Comparison of ENCODE assay signal across 20 cellular contexts in the genomic region with DNA sequence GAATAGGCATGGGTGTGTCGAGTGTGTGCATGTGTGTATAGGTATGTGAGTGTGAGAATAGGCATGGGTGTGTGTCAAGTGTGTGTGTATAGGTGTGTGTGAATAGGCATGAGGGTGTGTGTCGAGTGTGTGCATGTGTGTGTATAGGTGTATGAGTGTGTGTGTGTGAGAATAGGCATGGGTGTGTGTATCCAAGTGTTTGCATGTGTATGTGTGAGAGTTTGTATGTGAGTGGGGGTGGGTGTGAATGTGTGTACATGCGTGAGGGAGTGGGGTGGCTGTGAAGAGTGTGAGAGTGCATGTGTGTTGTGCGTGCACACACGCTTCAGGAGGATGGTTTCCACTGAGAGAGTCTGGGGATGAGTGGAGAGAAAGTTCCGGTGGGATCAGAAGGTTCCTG. TPM values are rescaled to one million over a fixed set of nuclear protein-coding genes. Genes with fewer than 3 reads are reported as not detected.
DNase-seq lines count a peak whose midpoint lies in the region; ATAC-seq, FAIRE-seq and TF ChIP-seq lines count a peak whose summit lies in the region.
"Had no signal": no experiment of that assay in that cellular context is flagged by ENCODE, and none has a peak within 500 bp of the region (broad histone marks: within the 10 kb centered on the region; RNA-seq: fewer than 3 reads in every experiment).

No MANE protein-coding gene starts in this region.

- peaks cover 5% of the 10 kb centered on the region for H3K27me3 Mint-ChIP-seq in glutamatergic neuron (ENCODE audit: unreplicated experiment)
- H3K27me3 Mint-ChIP-seq: CD4-positive, alpha-beta memory T cell had no signal

- H3K4me1 Mint-ChIP-seq in glutamatergic neuron (ENCODE audit: low read depth, unreplicated experiment) = no peaks in the 10 kb centered on the region
- H3K4me1 Mint-ChIP-seq: CD4-positive, alpha-beta memory T cell had no signal

- ATAC-seq in Right ventricle myocardium inferior = no peak
- no peak for ATAC-seq in right cardiac atrium
- no peak for ATAC-seq in IMR-90 (ENCODE audit: low read depth)
- ATAC-seq in GM12878 = no peak
- no peak for ATAC-seq in HG02884 (IDR thresholded peaks at IDR 0.05; ENCODE audit: unreplicated experiment)
- ATAC-seq: HCT116 had no signal

- BruUV-seq in IMR-90 (replicated peaks; lab: Mats Ljungman, UMichigan) (no TSS peak), GM12878 (replicated peaks; lab: Mats Ljungman, UMichigan) (no TSS peak)

- no peak for TF ChIP-seq EP300 in GM12878 (IDR thresholded peaks at IDR 0.05; ENCODE audit: borderline replicate concordance in 1 of 2, control insufficient read depth in 1 of 2, low read depth in 2 of 2, low read length in 2 of 2)

- no peak overlapping the region for H3K18ac ChIP-seq in IMR-90 (ENCODE audit: low read depth, low read length)

- TF ChIP-seq POLR2A in GM12892 (IDR thresholded peaks at IDR 0.05; ENCODE audit: low read depth, low read length) (no peak), IMR-90 (IDR thresholded peaks at IDR 0.05; ENCODE audit: low read depth, low read length) (no peak), GM12878 (IDR thresholded peaks at IDR 0.05; ENCODE audit: low read depth, low read length) (no peak)

- no peak overlapping the region for H3K4ac ChIP-seq in IMR-90 (ENCODE audit: low read depth, low read length)

- SMC1A ChIA-PET in GM12878 (lab: Charles Lee; ENCODE audit: uncharacterized antibody, unreplicated experiment) = no interaction called here

- H3K4me3 Mint-ChIP-seq in glutamatergic neuron (ENCODE audit: unreplicated experiment) = no peak overlapping the region
- H3K4me3 Mint-ChIP-seq: CD14-positive monocyte; CD4-positive, alpha-beta memory T cell had no signal

- H3K9me1 ChIP-seq in IMR-90 (ENCODE audit: insufficient read depth, low read length) = peaks cover 26% of the 10 kb centered on the region

- H4K20me1 ChIP-seq in IMR-90 (ENCODE audit: insufficient read depth, low read length) (peaks cover 29% of the 10 kb centered on the region), GM12878 (ENCODE audit: control insufficient read depth, insufficient read depth) (no peaks in the 10 kb centered on the region)

- H3K36me3 Mint-ChIP-seq in glutamatergic neuron (ENCODE audit: unreplicated experiment) = peaks cover 6% of the 10 kb centered on the region
- H3K36me3 Mint-ChIP-seq: CD4-positive, alpha-beta memory T cell had no signal

- intact Hi-C loops in Right ventricle myocardium inferior (cut with DNase I) (no loop called here), right cardiac atrium (cut with DNase I) (no loop called here), IMR-90 (cut with micrococcal nuclease) (no loop called here), GM12878 (cut with micrococcal nuclease; ENCODE audit: unreplicated experiment) (no loop called here)

- H3K4me2 ChIP-seq in IMR-90 (ENCODE audit: low read depth, low read length) (no peak overlapping the region), GM12878 (ENCODE audit: control insufficient read depth, insufficient read depth) (no peak overlapping the region)
- H3K4me2 ChIP-seq: BLaER1 had no signal

- no peak overlapping the region for H3K27ac Mint-ChIP-seq in glutamatergic neuron (ENCODE audit: unreplicated experiment)
- H3K27ac Mint-ChIP-seq: CD4-positive, alpha-beta memory T cell had no signal

- no peak overlapping the region for H2BK120ac ChIP-seq in IMR-90 (ENCODE audit: low read depth, low read length)

- H2BK20ac ChIP-seq in IMR-90 (ENCODE audit: low read depth, low read length) = no peak overlapping the region

- in situ Hi-C loops in IMR-90 (cut with MboI; ENCODE audit: low sequenced_read_pairs) = no loop called here
- in situ Hi-C loops in GM12878 (cut with MboI) = no loop called here

- no peak overlapping the region for H2BK15ac ChIP-seq in IMR-90 (ENCODE audit: low read depth, low read length)

- H4K5ac ChIP-seq in IMR-90 (ENCODE audit: low read depth, low read length) = no peak overlapping the region

- H3K23ac ChIP-seq in IMR-90 (ENCODE audit: low read depth, low read length) = no peak overlapping the region

- no peak for TF ChIP-seq CTCF in IMR-90 (conservative IDR thresholded peaks at IDR 0.05; ENCODE audit: low read depth, low read length)
- no peak for TF ChIP-seq CTCF in GM12878 (IDR thresholded peaks at IDR 0.05 in 2 of 3, conservative IDR thresholded peaks at IDR 0.05 in 1 of 3; ENCODE audit: control insufficient read depth in 2 of 3, extremely low read depth in 1 of 3, insufficient read depth in 1 of 3, low read depth in 3 of 3, low read length in 3 of 3)
- no peak for TF ChIP-seq CTCF in glutamatergic neuron (IDR thresholded peaks at IDR 0.05; ENCODE audit: partially characterized antibody, unreplicated experiment)

- POLR2A ChIA-PET in IMR-90 (lab: Charles Lee; ENCODE audit: unreplicated experiment) (no interaction called here), GM12878 (lab: Charles Lee) (interaction anchor here (0.5 kb wide), 1 partner anchor 277 kb away, joined by 3 read pairs; no protein-coding TSS in a partner anchor)

- H3K4me1 ChIP-seq in right cardiac atrium (ENCODE audit: control insufficient read depth, insufficient read depth, low read length) (no peaks in the 10 kb centered on the region), IMR-90 (ENCODE audit: control insufficient read depth, insufficient read depth, low read length) (no peaks in the 10 kb centered on the region), GM12878 (ENCODE audit: control insufficient read depth, insufficient read depth, low read length) (peaks cover 3% of the 10 kb centered on the region; the same call in 1 of the 2 replicates)

- no peaks in the 10 kb centered on the region for H3K36me3 ChIP-seq in IMR-90 (ENCODE audit: control insufficient read depth, insufficient read depth, low read length)
- no peaks in the 10 kb centered on the region for H3K36me3 ChIP-seq in GM12878 (ENCODE audit: control insufficient read depth in 2 of 2, insufficient read depth in 2 of 2, low read length in 1 of 2)
- H3K36me3 ChIP-seq: BLaER1 had no signal

- no peak for TF ChIP-seq RAD21 in IMR-90 (IDR thresholded peaks at IDR 0.05; ENCODE audit: low read length)
- no peak for TF ChIP-seq RAD21 in GM12878 (IDR thresholded peaks at IDR 0.05; ENCODE audit: insufficient read depth, low read depth, low read length)

- no peak overlapping the region for H2AFZ ChIP-seq in IMR-90 (replicated peaks; ENCODE audit: low read length, poor library complexity)
- no peak overlapping the region for H2AFZ ChIP-seq in GM12878 (ENCODE audit: control insufficient read depth, low read depth, low read length)
- H2AFZ ChIP-seq: GM23248 had no signal

- H3K4me3 ChIP-seq in right cardiac atrium (ENCODE audit: low read length) (no peak overlapping the region), IMR-90 (ENCODE audit: insufficient read depth, low read depth, low read length) (no peak overlapping the region), GM12878 (no peak overlapping the region)
- H3K4me3 ChIP-seq: BLaER1, GM23248 had no signal

- WGBS in right cardiac atrium = 93% methylated on average over 6 of the region's 6 CpGs
- WGBS in IMR-90 (ENCODE audit: extremely low coverage in 2 of 2, insufficient read length in 1 of 2), 2 experiments = 86% methylated on average over 3 of the region's 6 CpGs; no CpG with 5 or more reads in 1 of the 2 experiments
- WGBS in GM12878 (ENCODE audit: insufficient coverage, insufficient replicate concordance, low lambda C conversion rate, missing lambda C conversion rate) = 94% methylated on average over 6 of the region's 6 CpGs

- peaks cover 23 to 40% of the 10 kb centered on the region in 2 experiments for H3K79me1 ChIP-seq in IMR-90 (ENCODE audit: low read depth in 1 of 2, low read length in 2 of 2)

- H3K79me2 ChIP-seq in GM12878 (ENCODE audit: control insufficient read depth, insufficient read depth, low read length) = no peaks in the 10 kb centered on the region

- RAD21 ChIA-PET in GM12878 (lab: Charles Lee; ENCODE audit: unreplicated experiment) = no interaction called here

- H3K27me3 ChIP-seq in right cardiac atrium (ENCODE audit: control insufficient read depth, insufficient read depth) = no peaks in the 10 kb centered on the region
- no peaks in the 10 kb centered on the region for H3K27me3 ChIP-seq in IMR-90 (ENCODE audit: control insufficient read depth, insufficient read depth, low read length)
- H3K27me3 ChIP-seq in GM12878 (replicated peaks in 1 of 2; ENCODE audit: control insufficient read depth in 2 of 2, insufficient read depth in 2 of 2, low read length in 1 of 2) = no peaks in the 10 kb centered on the region
- H3K27me3 ChIP-seq: BLaER1 had no signal

- H3K27ac ChIP-seq in right cardiac atrium (ENCODE audit: low read length) (no peak overlapping the region), IMR-90 (ENCODE audit: insufficient read depth, low read length) (no peak overlapping the region), GM12878 (ENCODE audit: control insufficient read depth, insufficient read depth) (no peak overlapping the region)
- H3K27ac ChIP-seq: BLaER1, GM23248 had no signal

- peaks cover 1% of the 10 kb centered on the region for H3K9me3 Mint-ChIP-seq in glutamatergic neuron (ENCODE audit: unreplicated experiment)
- H3K9me3 Mint-ChIP-seq: CD4-positive, alpha-beta memory T cell had no signal

- peak; percentile 5 for FAIRE-seq in GM12892 (lab: Jason Lieb, UNC)
- FAIRE-seq in GM12878 (lab: Jason Lieb, UNC) = peak; percentile 86
- FAIRE-seq: GM19239, H54 had no signal

- H2BK5ac ChIP-seq in IMR-90 (ENCODE audit: low read depth, low read length, poor library complexity, severe bottlenecking) = peak overlapping the region; percentile 72

- no peak overlapping the region for H3K9ac ChIP-seq in IMR-90 (ENCODE audit: low read depth, low read length)
- H3K9ac ChIP-seq in GM12878 (ENCODE audit: control insufficient read depth, insufficient read depth, low read length) = no peak overlapping the region
- H3K9ac ChIP-seq: BLaER1, GM23248 had no signal

- peak; percentile 13 for DNase-seq in Right ventricle myocardium inferior (ENCODE audit: missing footprints)
- no peak for DNase-seq in right cardiac atrium
- no peak for DNase-seq in GM12892 (ENCODE audit: insufficient read length)
- no peak for DNase-seq in IMR-90
- no peak for DNase-seq in GM12878 (ENCODE audit: low read depth, low spot score)
- no peak for DNase-seq in NCI-H446 (lab: John Stamatoyannopoulos, UW)
- no peak for DNase-seq in glutamatergic neuron
- DNase-seq: 8988T; Calu3; CD4-positive, alpha-beta memory T cell; DMS79 treated with DMSO at 0.1 percent for 48 hours; GF-D8; GM23248 had no signal

- CTCF ChIA-PET in IMR-90 (lab: Yijun Ruan, JAX) = no interaction called here
- CTCF ChIA-PET in GM12878 (lab: Yijun Ruan, JAX) = no interaction called here

- H3K14ac ChIP-seq in IMR-90 (replicated peaks; ENCODE audit: low read depth, low read length) = no peak overlapping the region

- H3K9me3 ChIP-seq in right cardiac atrium (ENCODE audit: control insufficient read depth, low read length) = no peaks in the 10 kb centered on the region
- H3K9me3 ChIP-seq in IMR-90 (ENCODE audit: control insufficient read depth, insufficient read depth, low read length) = no peaks in the 10 kb centered on the region; the same call in 1 of the 2 replicates
- H3K9me3 ChIP-seq in GM12878 (replicated peaks; ENCODE audit: control insufficient read depth, insufficient read depth, low read length) = no peaks in the 10 kb centered on the region; the same call in 2 of the 3 replicates
- H3K9me3 ChIP-seq: BLaER1 had no signal

- dilution Hi-C loops in IMR-90 (cut with HindIII; ENCODE audit: low sequenced_read_pairs, unreplicated experiment) = no loop called here

- H4K91ac ChIP-seq in IMR-90 (ENCODE audit: insufficient read depth, low read depth, low read length) = no peak overlapping the region

- H2AK9ac ChIP-seq in IMR-90 (replicated peaks; ENCODE audit: low read depth, low read length, poor library complexity) = peak overlapping the region; percentile 44

- H4K8ac ChIP-seq in IMR-90 (ENCODE audit: low read depth in 2 of 2, low read length in 2 of 2) = no peak overlapping the region

- H2AK5ac ChIP-seq in IMR-90 (ENCODE audit: low read depth, low read length) = no peak overlapping the region

- H3K56ac ChIP-seq in IMR-90 (ENCODE audit: extremely low read depth, insufficient read depth, low read length) = no peak overlapping the region

RNA-seq across cellular contexts. Expression of a gene that starts 13.5 kb away (rescaled TPM):
- total RNA-seq in Right ventricle myocardium inferior (21.5 TPM), right cardiac atrium (10 to 100 TPM; 17.7 to 20.5 (median 18.6) TPM), IMR-90 (2012; rRNA removed) (12.7 and 15.0 TPM in 2 replicates), GM12878 (2014; rRNA removed) (8.2 and 8.8 TPM in 2 replicates), GM12878 (2014; rRNA removed; fragmentation: Illumina TruSeq; extraction: Trizol) (5.7 and 6.4 TPM in 2 replicates), GM12878 (2021) (11.6 and 13.8 TPM in 2 replicates), glutamatergic neuron (ENCODE audit: unreplicated experiment) (36.4 TPM)
- polyA plus RNA-seq in right cardiac atrium (22.2 TPM), IMR-90 (2012; rRNA removed) (14.6 and 15.0 TPM in 2 replicates), GM12878 (2011; rRNA removed) (1.9 and 4.3 TPM in 2 replicates), GM12878 (2014; fragmentation: Illumina TruSeq; extraction: Trizol) (3.4 and 5.5 TPM in 2 replicates), GM12878 (2014; fragmentation: Nextera tagmentation; extraction: Ambion mirVana) (under 1 TPM; 0.23 to 0.33 TPM), GM12878 (2014; rRNA removed) (10.4 and 10.8 TPM in 2 replicates), GM12878 (2016; fragmentation: Nextera tagmentation; extraction: Ambion mirVana) (1 to 10 TPM; 2.0 to 4.6 TPM)
- polyA plus RNA-seq in GM12892 (2012; ENCODE audit: missing spikeins) = 7.0 TPM
- 13.6 and 18.5 TPM in 2 replicates for polyA plus RNA-seq in IMR-90 (2012; cell fraction: cytosol; rRNA removed)
- 21.0 and 37.0 TPM in 2 replicates for polyA plus RNA-seq in IMR-90 (2012; cell fraction: nucleus; rRNA removed; ENCODE audit: low replicate concordance)
- 11.0 and 11.1 TPM in 2 replicates for total RNA-seq in GM12878 (2013; cell fraction: nucleolus; rRNA removed)
- polyA plus RNA-seq in GM12878 (2011; ENCODE audit: low read depth) = 2.1 TPM
- polyA plus RNA-seq in GM12878 (2011; cell fraction: cytosol; rRNA removed) = 7.1 and 7.3 TPM in 2 replicates
- polyA plus RNA-seq in GM12878 (2011; cell fraction: nucleus; rRNA removed) = 7.9 and 9.6 TPM in 2 replicates
- polyA plus RNA-seq in GM12878 (2012) = 5.7 and 6.0 TPM in 2 replicates
- polyA minus RNA-seq in GM12878 (2011; rRNA and poly(A)+ RNA removed) = 4.2 and 12.3 TPM in 2 replicates
- 1.3 and 2.2 TPM in 2 replicates for polyA minus RNA-seq in GM12878 (2011; cell fraction: cytosol; rRNA and poly(A)+ RNA removed)
- 4.1 and 6.5 TPM in 2 replicates for polyA minus RNA-seq in GM12878 (2011; cell fraction: nucleus; rRNA and poly(A)+ RNA removed)

RNA-seq across cellular contexts. Expression of a gene that starts 30.7 kb away (rescaled TPM):
- total RNA-seq in Right ventricle myocardium inferior (not detected), right cardiac atrium (under 1 TPM in 2 of 4 donors, not detected in 2; 0.29 to 0.34 TPM), IMR-90 (2012; rRNA removed) (not detected in 2 replicates), GM12878 (2014; rRNA removed) (not detected in 2 replicates), GM12878 (2014; rRNA removed; fragmentation: Illumina TruSeq; extraction: Trizol) (not detected in 2 replicates), GM12878 (2021) (0.11 TPM in 1 of 2 replicates, not detected in the other), glutamatergic neuron (ENCODE audit: unreplicated experiment) (37.4 TPM)
- polyA plus RNA-seq in right cardiac atrium (0.11 TPM), IMR-90 (2012; rRNA removed) (0.02 and 0.06 TPM in 2 replicates), GM12878 (2011; rRNA removed) (not detected in 2 replicates), GM12878 (2014; fragmentation: Illumina TruSeq; extraction: Trizol) (not detected in 2 replicates), GM12878 (2014; fragmentation: Nextera tagmentation; extraction: Ambion mirVana) (not detected), GM12878 (2014; rRNA removed) (0.04 TPM in 1 of 2 replicates, not detected in the other), GM12878 (2016; fragmentation: Nextera tagmentation; extraction: Ambion mirVana) (not detected)
- not detected for polyA plus RNA-seq in GM12892 (2012; ENCODE audit: missing spikeins)
- 0.05 and 0.21 TPM in 2 replicates for polyA plus RNA-seq in IMR-90 (2012; cell fraction: cytosol; rRNA removed)
- polyA plus RNA-seq in IMR-90 (2012; cell fraction: nucleus; rRNA removed; ENCODE audit: low replicate concordance) = 0.09 and 0.29 TPM in 2 replicates
- not detected in 2 replicates for total RNA-seq in GM12878 (2013; cell fraction: nucleolus; rRNA removed)
- not detected for polyA plus RNA-seq in GM12878 (2011; ENCODE audit: low read depth)
- not detected in 2 replicates for polyA plus RNA-seq in GM12878 (2011; cell fraction: cytosol; rRNA removed)
- 0.03 TPM in 1 of 2 replicates, not detected in the other for polyA plus RNA-seq in GM12878 (2011; cell fraction: nucleus; rRNA removed)
- 0.08 and 0.14 TPM in 2 replicates for polyA plus RNA-seq in GM12878 (2012)
- polyA minus RNA-seq in GM12878 (2011; rRNA and poly(A)+ RNA removed) = not detected in 2 replicates
- not detected in 2 replicates for polyA minus RNA-seq in GM12878 (2011; cell fraction: cytosol; rRNA and poly(A)+ RNA removed)
- polyA minus RNA-seq in GM12878 (2011; cell fraction: nucleus; rRNA and poly(A)+ RNA removed) = not detected in 2 replicates
- total RNA-seq: GM23248 had no signal
- polyA plus RNA-seq: AG04450, CD14-positive monocyte, GM23248 had no signal

RNA-seq across cellular contexts. Expression of a gene that starts 44.8 kb away (rescaled TPM):
- total RNA-seq in Right ventricle myocardium inferior (2.5 TPM), right cardiac atrium (1 to 10 TPM in 2 of 4 donors, under 1 TPM in 2; 0.93 to 1.2 (median 0.97) TPM), IMR-90 (2012; rRNA removed) (6.9 and 7.2 TPM in 2 replicates), GM12878 (2014; rRNA removed) (not detected in 2 replicates), GM12878 (2014; rRNA removed; fragmentation: Illumina TruSeq; extraction: Trizol) (not detected in 2 replicates), GM12878 (2021) (0.16 TPM in 1 of 2 replicates, not detected in the other), glutamatergic neuron (ENCODE audit: unreplicated experiment) (not detected)
- polyA plus RNA-seq in right cardiac atrium (0.36 TPM), IMR-90 (2012; rRNA removed) (6.4 and 6.9 TPM in 2 replicates), GM12878 (2011; rRNA removed) (0.04 TPM in 1 of 2 replicates, not detected in the other), GM12878 (2014; fragmentation: Illumina TruSeq; extraction: Trizol) (not detected in 2 replicates), GM12878 (2014; fragmentation: Nextera tagmentation; extraction: Ambion mirVana) (not detected), GM12878 (2014; rRNA removed) (0.11 and 0.32 TPM in 2 replicates), GM12878 (2016; fragmentation: Nextera tagmentation; extraction: Ambion mirVana) (under 1 TPM in 1 of 2 experiments, not detected in 1; 0.25 TPM)
- not detected for polyA plus RNA-seq in GM12892 (2012; ENCODE audit: missing spikeins)
- polyA plus RNA-seq in IMR-90 (2012; cell fraction: cytosol; rRNA removed) = 4.1 and 5.4 TPM in 2 replicates
- 4.1 and 7.1 TPM in 2 replicates for polyA plus RNA-seq in IMR-90 (2012; cell fraction: nucleus; rRNA removed; ENCODE audit: low replicate concordance)
- not detected in 2 replicates for total RNA-seq in GM12878 (2013; cell fraction: nucleolus; rRNA removed)
- polyA plus RNA-seq in GM12878 (2011; ENCODE audit: low read depth) = 0.05 TPM
- not detected in 2 replicates for polyA plus RNA-seq in GM12878 (2011; cell fraction: cytosol; rRNA removed)
- not detected in 2 replicates for polyA plus RNA-seq in GM12878 (2011; cell fraction: nucleus; rRNA removed)
- 0.20 TPM in 1 of 2 replicates, not detected in the other for polyA plus RNA-seq in GM12878 (2012)
- not detected in 2 replicates for polyA minus RNA-seq in GM12878 (2011; rRNA and poly(A)+ RNA removed)
- polyA minus RNA-seq in GM12878 (2011; cell fraction: cytosol; rRNA and poly(A)+ RNA removed) = not detected in 2 replicates
- polyA minus RNA-seq in GM12878 (2011; cell fraction: nucleus; rRNA and poly(A)+ RNA removed) = 0.10 and 1.1 TPM in 2 replicates
- total RNA-seq: CD4-positive, alpha-beta memory T cell had no signal
- polyA plus RNA-seq: CD14-positive monocyte; CD4-positive, alpha-beta memory T cell had no signal

Comparison
In these comparisons a context has a peak if more than half of its experiments do, and no peak if none do; other contexts are left out.
1. RNA of a gene that starts 30.7 kb away (total RNA-seq): 37.4 TPM in glutamatergic neuron (single experiment); 0.29 to 0.34 TPM in right cardiac atrium, not detected in Right ventricle myocardium inferior (single experiment), not detected in IMR-90 and 0.11 TPM in GM12878; every median in the first group is over 10 times any median in the second.